8 cellular contexts compared by ENCODE assay signal in genomic region chr6:63307581-63308246, GRCh38. TPM values are rescaled to one million over a fixed set of nuclear protein-coding genes. Genes with fewer than 3 reads are reported as not detected.
DNase-seq lines count a peak whose midpoint lies in the region; ATAC-seq, FAIRE-seq and TF ChIP-seq lines count a peak whose summit lies in the region.

No MANE protein-coding gene starts in this region.

- 58% methylated on average over 3 of the region's 3 CpGs; no CpG with 5 or more reads in 1 of the 2 experiments for whole genome bisulfite sequencing in H1 (ENCODE audit: extremely low coverage in 1 of 2, insufficient coverage in 1 of 2, insufficient read length in 1 of 2, insufficient replicate concordance in 2 of 2, low coverage in 1 of 2, low lambda C conversion rate in 2 of 2, missing lambda C conversion rate in 1 of 2), 2 experiments
- 85% methylated on average over 3 of the region's 3 CpGs for WGBS in prostate gland

- H3K4me3 ChIP-seq in H1 (ENCODE audit: extremely low read depth in 1 of 4, insufficient read depth in 2 of 4, low read depth in 3 of 4, low read length in 4 of 4): no peak overlapping the region
- H3K4me3 ChIP-seq in prostate gland: no peak overlapping the region

- H3K36me3 Mint-ChIP-seq in progenitor cell of endocrine pancreas (ENCODE audit: insufficient read depth): no peaks in the 10 kb centered on the region

- TF ChIP-seq EP300 in H1 (IDR thresholded peaks at IDR 0.05; ENCODE audit: borderline replicate concordance in 1 of 2, low read depth in 2 of 2, low read length in 2 of 2): no peak

- TF ChIP-seq CTCF in H1 (IDR thresholded peaks at IDR 0.05; ENCODE audit: control extremely low read depth in 1 of 3, insufficient read depth in 1 of 3, low read depth in 1 of 3, low read length in 3 of 3): peak in 2 of 3 experiments; percentile 43 to 73; a peak in 2 of 4 replicates
- TF ChIP-seq CTCF in progenitor cell of endocrine pancreas (IDR thresholded peaks at IDR 0.05; ENCODE audit: unreplicated experiment): peak; percentile 47
- TF ChIP-seq CTCF in prostate gland (IDR thresholded peaks at IDR 0.05): no peak

- TF ChIP-seq RAD21 in H1 (IDR thresholded peaks at IDR 0.05 in 1 of 2, conservative IDR thresholded peaks at IDR 0.05 in 1 of 2; ENCODE audit: low read depth in 2 of 2, low read length in 2 of 2): peak; percentile 61 to 74; a peak in 3 of 4 replicates

- no peak overlapping the region for H3K4ac ChIP-seq in H1 (replicated peaks; ENCODE audit: insufficient read length, low read depth, low read length)

- H3K27ac ChIP-seq in H1 (ENCODE audit: low read depth, low read length) (no peak overlapping the region), prostate gland (no peak overlapping the region)

- no peaks in the 10 kb centered on the region for H3K27me3 ChIP-seq in H1 (replicated peaks in 1 of 4; ENCODE audit: control insufficient read depth in 3 of 4, extremely low read depth in 1 of 4, insufficient read depth in 3 of 4, low read length in 3 of 4)
- no peaks in the 10 kb centered on the region for H3K27me3 ChIP-seq in prostate gland (replicated peaks; ENCODE audit: insufficient read depth)

- H3K36me3 ChIP-seq in H1 (ENCODE audit: control insufficient read depth in 2 of 4, insufficient read depth in 4 of 4, low read length in 3 of 4) (no peaks in the 10 kb centered on the region), prostate gland (no peaks in the 10 kb centered on the region)

- H4K8ac ChIP-seq in H1 (ENCODE audit: extremely low read depth, insufficient read depth, low read length): no peak overlapping the region

- no peaks in the 10 kb centered on the region for H3K4me1 ChIP-seq in H1 (replicated peaks in 1 of 4; ENCODE audit: control insufficient read depth in 3 of 4, insufficient read depth in 4 of 4, low read length in 3 of 4)
- H3K4me1 ChIP-seq in prostate gland (replicated peaks): no peaks in the 10 kb centered on the region

- no peaks in the 10 kb centered on the region for H4K20me1 ChIP-seq in H1 (replicated peaks in 1 of 2; ENCODE audit: control insufficient read depth in 1 of 2, insufficient read depth in 2 of 2, low read length in 2 of 2)

- H3K9ac ChIP-seq in H1 (replicated peaks in 1 of 4; ENCODE audit: extremely low read depth in 1 of 4, low read depth in 3 of 4, low read length in 3 of 4): no peak overlapping the region

- peaks cover 7% of the 10 kb centered on the region for H3K4me1 Mint-ChIP-seq in progenitor cell of endocrine pancreas (ENCODE audit: low read depth)

- no peak overlapping the region for H2BK5ac ChIP-seq in H1 (ENCODE audit: low read depth, low read length)

- peak; percentile 39 for FAIRE-seq in H1 (lab: Jason Lieb, UNC)

- H3K27ac Mint-ChIP-seq in progenitor cell of endocrine pancreas: no peak overlapping the region

- POLR2A ChIA-PET in H1 (lab: Charles Lee; ENCODE audit: partially characterized antibody): no interaction called here

- no peak overlapping the region for H4K91ac ChIP-seq in H1 (replicated peaks; ENCODE audit: insufficient read length, low read length)

- peak; percentile 74 for ATAC-seq in GM19324 (IDR thresholded peaks at IDR 0.05; ENCODE audit: low FRiP score, unreplicated experiment)
- peak; percentile 93 for ATAC-seq in HG03159 (IDR thresholded peaks at IDR 0.05; ENCODE audit: unreplicated experiment)

- no peak overlapping the region for H3K14ac ChIP-seq in H1 (ENCODE audit: insufficient read length)

- no peaks in the 10 kb centered on the region for H3K9me3 Mint-ChIP-seq in progenitor cell of endocrine pancreas (ENCODE audit: low read depth)

- no peak overlapping the region for H2BK15ac ChIP-seq in H1 (ENCODE audit: low read length)

- H3K56ac ChIP-seq in H1 (replicated peaks; ENCODE audit: insufficient read length, low read depth, low read length): no peak overlapping the region

- no peak overlapping the region for H3K18ac ChIP-seq in H1 (ENCODE audit: extremely low read depth, low read length)

- intact Hi-C loops in prostate gland (cut with DNase I): no loop called here

- no peaks in the 10 kb centered on the region for H3K27me3 Mint-ChIP-seq in progenitor cell of endocrine pancreas

- CTCF ChIA-PET in H1 (lab: Charles Lee; ENCODE audit: partially characterized antibody): interaction anchor here (0.6 to 2.0 kb wide), 9 partner anchors 9 to 404 kb away, joined by 3 to 7 read pairs (median 3); partner anchors contain the start of gene LGSN

- no peak overlapping the region for H2BK20ac ChIP-seq in H1 (ENCODE audit: low read length)

- no peak overlapping the region for H4K5ac ChIP-seq in H1 (ENCODE audit: insufficient read length, low read depth, low read length)

- no peaks in the 10 kb centered on the region for H3K79me1 ChIP-seq in H1 (ENCODE audit: low read depth, low read length)

- H2AK5ac ChIP-seq in H1 (ENCODE audit: low read depth, low read length): no peak overlapping the region

- TF ChIP-seq POLR2A in H1 (IDR thresholded peaks at IDR 0.05; ENCODE audit: control extremely low read depth in 1 of 2, low read depth in 2 of 2, low read length in 2 of 2) (no peak), prostate gland (IDR thresholded peaks at IDR 0.05) (no peak)

- no peak overlapping the region for H3K4me3 Mint-ChIP-seq in progenitor cell of endocrine pancreas (ENCODE audit: low read depth)

- no peaks in the 10 kb centered on the region for H3K23me2 ChIP-seq in H1 (ENCODE audit: low read depth, low read length)

- no peak overlapping the region for H3K23ac ChIP-seq in H1 (ENCODE audit: insufficient read length)

- no peak overlapping the region for H3K4me2 ChIP-seq in H1 (ENCODE audit: insufficient read depth in 1 of 2, low read depth in 2 of 2, low read length in 2 of 2)

- H3K79me2 ChIP-seq in H1 (ENCODE audit: control insufficient read depth in 1 of 2, insufficient read depth in 2 of 2, low read length in 2 of 2): no peaks in the 10 kb centered on the region

- H2BK12ac ChIP-seq in H1 (ENCODE audit: low read depth, low read length): no peak overlapping the region

- H3K9me3 ChIP-seq in H1 (ENCODE audit: insufficient read depth in 2 of 2, low read depth in 1 of 2, low read length in 1 of 2): no peaks in the 10 kb centered on the region
- no peaks in the 10 kb centered on the region for H3K9me3 ChIP-seq in prostate gland

- DNase-seq in DMS 273 treated with DMSO at 0.1 percent for 48 hours (lab: John Stamatoyannopoulos, UW) (peak; percentile 15), NCI-H82 treated with DMSO at 0.1 percent for 48 hours (lab: John Stamatoyannopoulos, UW; ENCODE audit: unreplicated experiment) (peak; percentile 36), H1 (ENCODE audit: low read depth in 1 of 2, low spot score in 2 of 2) (no peak), progenitor cell of endocrine pancreas (ENCODE audit: low spot score, unreplicated experiment) (no peak), prostate gland (ENCODE audit: low spot score) (no peak)
- no peak for DNase-seq in stimulated activated naive CD4-positive, alpha-beta T cell treated with Interleukin-2 at 50 U/mL for 16 hours (lab: John Stamatoyannopoulos, UW)

- no peak overlapping the region for H2BK120ac ChIP-seq in H1 (replicated peaks; ENCODE audit: low read depth, low read length)

- H2AFZ ChIP-seq in H1 (ENCODE audit: low read length): no peak overlapping the region

TF ChIP-seq in H1, 55 proteins besides CTCF, POLR2A, EP300 and RAD21 (continues in another document):
- TF ChIP-seq RFX5 (IDR thresholded peaks at IDR 0.05; ENCODE audit: borderline replicate concordance, low read depth, low read length): no peak
- TF ChIP-seq BCL11A (IDR thresholded peaks at IDR 0.05; ENCODE audit: low read depth in 2 of 2, low read length in 2 of 2): no peak
- no peak for TF ChIP-seq KDM4A (IDR thresholded peaks at IDR 0.05; ENCODE audit: low read depth, low read length, severe bottlenecking)

RNA-seq across cellular contexts. Expression of gene LGSN, which starts 12.1 kb away (rescaled TPM):
- total RNA-seq in H1 (2021; fragmentation: NEBNext Ultra II Directional; extraction: Animal tissue kit (Norgen Biotek cat#: 25700)): 0.19 TPM in 1 of 2 replicates, not detected in the other
- 0.03 and 0.08 TPM in 2 replicates for polyA plus RNA-seq in H1 (2011; rRNA removed)
- polyA plus RNA-seq in H1 (2011; cell fraction: cytosol; rRNA removed): 0.04 TPM
- 0.17 TPM for polyA plus RNA-seq in H1 (2011; cell fraction: nucleus; rRNA removed)
- polyA plus RNA-seq in H1 (2012, experiment 1 of 2): 0.05 to 0.12 TPM in 2 of 4 replicates, not detected in the others
- not detected for polyA plus RNA-seq in H1 (2012, experiment 2 of 2)
- polyA plus RNA-seq in H1 (2013, experiment 1 of 2): 0.16 TPM
- polyA plus RNA-seq in H1 (2013, experiment 2 of 2): 0.17 TPM
- polyA minus RNA-seq in H1 (2011; rRNA and poly(A)+ RNA removed): 0.07 and 0.22 TPM in 2 replicates
- polyA minus RNA-seq in H1 (2011; cell fraction: cytosol; rRNA and poly(A)+ RNA removed): not detected
- polyA minus RNA-seq in H1 (2011; cell fraction: nucleus; rRNA and poly(A)+ RNA removed): 0.50 TPM
- total RNA-seq in progenitor cell of endocrine pancreas: 0.18 TPM in 1 of 2 replicates, not detected in the other
- total RNA-seq in prostate gland: not detected

Comparison
In these comparisons a context has a peak if more than half of its experiments do, and no peak if none do; other contexts are left out.
1. DNase-seq: peak in DMS 273 treated with DMSO at 0.1 percent for 48 hours (single experiment) and NCI-H82 treated with DMSO at 0.1 percent for 48 hours (single experiment); none in H1 (0 of 2), progenitor cell of endocrine pancreas (single experiment), stimulated activated naive CD4-positive, alpha-beta T cell treated with Interleukin-2 at 50 U/mL for 16 hours (single experiment) and prostate gland (single experiment).
2. CTCF ChIP-seq: peak in H1 (2 of 3) and progenitor cell of endocrine pancreas (single experiment); none in prostate gland (0 of 4).